Comparison of ENCODE assay signal across 3 cellular contexts in genomic region chrX:97011540-97011939, GRCh38.
"Had no signal": no experiment of that assay in that cellular context is flagged by ENCODE, and none has a peak within 500 bp of the region (broad histone marks: within the 10 kb centered on the region; RNA-seq: fewer than 3 reads in every experiment).

No MANE protein-coding gene starts in this region.

- ATAC-seq: GM12878 had no signal

- DNase-seq: GDM1, GF-D8 had no signal

- H3K4me3 ChIP-seq: GM12878 had no signal
